In the genomic region with DNA sequence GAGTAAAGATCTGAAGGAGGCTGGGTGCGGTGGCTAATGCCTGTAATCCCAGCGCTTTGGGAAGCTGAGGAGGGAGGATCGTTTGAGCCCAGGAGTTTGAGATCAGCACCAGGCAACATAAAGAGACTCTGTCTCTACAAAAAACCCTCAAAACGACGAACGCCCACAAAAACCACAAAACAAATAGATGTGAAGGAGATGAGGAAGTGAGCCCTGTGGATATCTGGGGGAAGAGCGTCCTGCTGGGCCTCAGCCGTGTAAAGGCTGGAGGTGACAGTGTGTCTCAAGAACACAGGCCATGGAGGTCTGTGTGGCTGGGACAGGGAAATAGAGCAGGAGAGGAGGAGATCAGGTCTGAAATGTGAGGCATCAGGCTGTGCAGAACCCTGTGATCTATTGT, we compare ENCODE assay signal across 8 cellular contexts.
DNase-seq lines count a peak whose midpoint lies in the region; ATAC-seq and TF ChIP-seq lines count a peak whose summit lies in the region.

No MANE protein-coding gene starts in this region.

- H2AFZ ChIP-seq in PC-9, result no peak overlapping the region

- H3K36me3 ChIP-seq in PC-9 (ENCODE audit: low read depth) (no peaks in the 10 kb centered on the region), lower lobe of right lung (peaks cover 12% of the 10 kb centered on the region)

- H3K4me3 ChIP-seq in PC-9 (no peak overlapping the region), lower lobe of right lung (no peak overlapping the region)

- intact Hi-C loops in PC-9 (cut with micrococcal nuclease; ENCODE audit: unreplicated experiment), result no loop called here
- intact Hi-C loops in lower lobe of right lung (cut with DNase I), result no loop called here

- H3K27ac ChIP-seq in PC-9 (no peak overlapping the region), lower lobe of right lung (no peak overlapping the region), RWPE1 (no peak overlapping the region)

- no TSS peak for BruUV-seq in PC-9 (replicated peaks; lab: Mats Ljungman, UMichigan)

- ATAC-seq in GM18909 (IDR thresholded peaks at IDR 0.05; ENCODE audit: poor library complexity, unreplicated experiment), result peak; percentile 93
- ATAC-seq in HG03060 (IDR thresholded peaks at IDR 0.05; ENCODE audit: low read depth, unreplicated experiment), result peak; percentile 76
- ATAC-seq in lower lobe of right lung, result peak; percentile 68 to 82

- H3K9me2 ChIP-seq in PC-9 (ENCODE audit: insufficient read depth), result no peaks in the 10 kb centered on the region

- DNase-seq in AML-193 (lab: John Stamatoyannopoulos, UW) (peak; percentile 81 to 87), PC-9 (peak; percentile 17 to 60), lower lobe of right lung (no peak), HEK293T (ENCODE audit: extremely low spot score) (no peak), RWPE1 (ENCODE audit: low spot score) (no peak)
- DNase-seq in activated naive CD4-positive, alpha-beta T cell (lab: John Stamatoyannopoulos, UW), result no peak

- H4K20me1 ChIP-seq in PC-9 (ENCODE audit: insufficient read depth), result no peaks in the 10 kb centered on the region

- CTCF ChIA-PET in PC-9 (lab: Charles Lee) (no interaction called here), HEK293T (lab: Yijun Ruan, JAX) (no interaction called here), RWPE1 (lab: Yijun Ruan, JAX) (no interaction called here)

- H3K4me2 ChIP-seq in PC-9, result no peak overlapping the region

- POLR2A ChIA-PET in PC-9 (lab: Charles Lee; ENCODE audit: unreplicated experiment) (interaction anchor here (0.7 kb wide), 1 partner anchor 16 kb away, joined by 8 read pairs; no protein-coding TSS in a partner anchor), HEK293T (lab: Yijun Ruan, JAX) (no interaction called here), RWPE1 (lab: Yijun Ruan, JAX; ENCODE audit: low non-redundant PET) (no interaction called here)

- H3K79me2 ChIP-seq in PC-9 (ENCODE audit: low read depth), result no peaks in the 10 kb centered on the region

- H3F3A ChIP-seq in PC-9 (ENCODE audit: insufficient read depth, low read depth), result peaks cover 4% of the 10 kb centered on the region; the same call in 1 of the 2 replicates

- no peaks in the 10 kb centered on the region for H3K27me3 ChIP-seq in PC-9 (ENCODE audit: insufficient read depth, low read depth)
- H3K27me3 ChIP-seq in lower lobe of right lung (ENCODE audit: low read depth), result no peaks in the 10 kb centered on the region

- H3K9me3 ChIP-seq in PC-9 (ENCODE audit: insufficient read depth, low read depth) (no peaks in the 10 kb centered on the region), lower lobe of right lung (no peaks in the 10 kb centered on the region)

- H3K4me1 ChIP-seq in PC-9 (replicated peaks; ENCODE audit: insufficient read depth) (peaks cover 9% of the 10 kb centered on the region), lower lobe of right lung (no peaks in the 10 kb centered on the region)

- TF ChIP-seq CTCF in PC-9 (conservative IDR thresholded peaks at IDR 0.05), result no peak
- no peak for TF ChIP-seq CTCF in lower lobe of right lung (IDR thresholded peaks at IDR 0.05)
- TF ChIP-seq CTCF in RWPE1 (conservative IDR thresholded peaks at IDR 0.05; ENCODE audit: low read depth), result no peak

TF ChIP-seq in HEK293T, 16 proteins besides CTCF, POLR2A, EP300 and RAD21:
- TF ChIP-seq FOXA1 (IDR thresholded peaks at IDR 0.05) (no peak), FOXM1 (IDR thresholded peaks at IDR 0.05; ENCODE audit: borderline replicate concordance) (no peak), ZNF384 (IDR thresholded peaks at IDR 0.05) (no peak), CTBP1 (IDR thresholded peaks at IDR 0.05; ENCODE audit: borderline replicate concordance) (no peak), LEF1 (IDR thresholded peaks at IDR 0.05; ENCODE audit: borderline replicate concordance) (no peak), TARDBP (IDR thresholded peaks at IDR 0.05) (no peak), HDGF (IDR thresholded peaks at IDR 0.05; ENCODE audit: borderline replicate concordance) (no peak), FOXK2 (IDR thresholded peaks at IDR 0.05) (no peak), SP1 (IDR thresholded peaks at IDR 0.05) (no peak), ELF4 (IDR thresholded peaks at IDR 0.05) (no peak), BHLHE40 (IDR thresholded peaks at IDR 0.05; ENCODE audit: borderline replicate concordance) (no peak), ARNT (IDR thresholded peaks at IDR 0.05) (no peak), SUZ12 (IDR thresholded peaks at IDR 0.05) (no peak), L3MBTL2 (conservative IDR thresholded peaks at IDR 0.05) (no peak)

Comparison
In these comparisons a context has a peak if more than half of its experiments do, and no peak if none do; other contexts are left out.
1. DNase-seq: peak in AML-193 (2 of 2) and PC-9 (2 of 2); none in lower lobe of right lung (single experiment), HEK293T (single experiment), activated naive CD4-positive, alpha-beta T cell (0 of 4) and RWPE1 (single experiment).
2. Peak in every context shown above with its lines, with median percentiles within 50 percentile points of each other: ATAC-seq.